ENCODE assay signal across 1 cellular context in the genomic region with DNA sequence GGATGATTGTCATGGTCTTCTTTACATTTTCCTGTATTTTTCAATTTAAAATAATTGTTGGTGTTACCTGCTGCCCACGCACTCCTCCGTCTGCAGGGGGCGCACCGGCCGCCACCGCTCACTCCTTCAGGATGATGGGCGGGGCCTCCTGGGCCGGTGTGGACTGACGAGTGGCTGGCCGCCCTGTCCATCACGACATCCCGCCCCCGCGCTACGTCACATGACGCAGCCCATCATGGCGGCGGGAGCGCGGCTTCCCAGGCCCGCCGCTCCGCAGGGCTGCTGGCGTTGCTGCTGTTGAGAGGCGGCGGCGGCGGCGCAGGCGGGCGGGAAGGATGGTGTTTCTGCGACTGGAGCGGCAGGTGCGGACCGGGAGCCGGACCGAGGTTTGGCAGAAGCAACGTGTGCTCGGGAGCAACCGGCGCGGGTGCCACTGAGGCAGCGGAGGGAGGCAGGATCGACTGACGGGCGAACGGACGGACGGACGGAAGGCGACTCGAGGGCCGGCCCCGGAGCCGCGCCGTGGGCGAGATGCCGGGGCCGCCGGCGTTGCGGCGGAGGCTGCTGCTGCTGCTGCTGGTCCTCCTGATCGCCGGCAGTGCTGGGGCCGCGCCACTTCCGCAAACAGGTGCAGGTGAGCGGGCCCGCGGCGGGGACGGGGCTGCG.
TF ChIP-seq lines count a peak whose summit lies in the region.

Gene LMTK2, plus strand, starts transcription at position 216 of the 666 bp plus-strand sequence. Its CDS starts 316 bp downstream, at position 532.

TF ChIP-seq in A549, 52 proteins besides CTCF, POLR2A, EP300 and RAD21 (continued from another document):
- no peak for TF ChIP-seq E2F6 (IDR thresholded peaks at IDR 0.05; ENCODE audit: borderline replicate concordance, low read depth)
- no peak for TF ChIP-seq HOXB13 (CRISPR knock-in tag; IDR thresholded peaks at IDR 0.05; ENCODE audit: low read depth)
- TF ChIP-seq REST (IDR thresholded peaks at IDR 0.05): no peak
- no peak for TF ChIP-seq ZC3H11A (IDR thresholded peaks at IDR 0.05)
- peak in 1 of 2 experiments; percentile 82; a peak in 2 of 5 replicates for TF ChIP-seq JUN (IDR thresholded peaks at IDR 0.05)
- no peak for TF ChIP-seq NFE2L2 (conservative IDR thresholded peaks at IDR 0.05; ENCODE audit: low read length)
- TF ChIP-seq, protein P1, sequence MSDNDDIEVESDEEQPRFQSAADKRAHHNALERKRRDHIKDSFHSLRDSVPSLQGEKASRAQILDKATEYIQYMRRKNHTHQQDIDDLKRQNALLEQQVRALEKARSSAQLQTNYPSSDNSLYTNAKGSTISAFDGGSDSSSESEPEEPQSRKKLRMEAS (IDR thresholded peaks at IDR 0.05): peak; percentile 75
- TF ChIP-seq ESRRA (IDR thresholded peaks at IDR 0.05; ENCODE audit: borderline replicate concordance, low read length): no peak
- TF ChIP-seq RCOR1 (IDR thresholded peaks at IDR 0.05; ENCODE audit: low read depth, low read length): no peak
- TF ChIP-seq FOSB (CRISPR knock-in tag; IDR thresholded peaks at IDR 0.05): no peak
- no peak for TF ChIP-seq CEBPB (IDR thresholded peaks at IDR 0.05)
- TF ChIP-seq MYC (IDR thresholded peaks at IDR 0.05; ENCODE audit: borderline replicate concordance, low read length): no peak
- no peak for TF ChIP-seq ATOH8 (CRISPR knock-in tag; IDR thresholded peaks at IDR 0.05; ENCODE audit: low read depth)
- TF ChIP-seq NPAS2 (CRISPR knock-in tag; IDR thresholded peaks at IDR 0.05; ENCODE audit: borderline replicate concordance): no peak
- TF ChIP-seq FOSL2 (IDR thresholded peaks at IDR 0.05): no peak
- TF ChIP-seq FOSL2 (CRISPR knock-in tag; IDR thresholded peaks at IDR 0.05): no peak
- no peak for TF ChIP-seq RNF2 (IDR thresholded peaks at IDR 0.05; ENCODE audit: borderline replicate concordance, low read depth)
- TF ChIP-seq, protein P2, sequence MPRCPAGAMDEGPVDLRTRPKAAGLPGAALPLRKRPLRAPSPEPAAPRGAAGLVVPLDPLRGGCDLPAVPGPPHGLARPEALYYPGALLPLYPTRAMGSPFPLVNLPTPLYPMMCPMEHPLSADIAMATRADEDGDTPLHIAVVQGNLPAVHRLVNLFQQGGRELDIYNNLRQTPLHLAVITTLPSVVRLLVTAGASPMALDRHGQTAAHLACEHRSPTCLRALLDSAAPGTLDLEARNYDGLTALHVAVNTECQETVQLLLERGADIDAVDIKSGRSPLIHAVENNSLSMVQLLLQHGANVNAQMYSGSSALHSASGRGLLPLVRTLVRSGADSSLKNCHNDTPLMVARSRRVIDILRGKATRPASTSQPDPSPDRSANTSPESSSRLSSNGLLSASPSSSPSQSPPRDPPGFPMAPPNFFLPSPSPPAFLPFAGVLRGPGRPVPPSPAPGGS (IDR thresholded peaks at IDR 0.05): 0 out of 3 replicates have a peak, but pooled peaks have one; percentile 60
- no peak for TF ChIP-seq POLR2AphosphoS2 (conservative IDR thresholded peaks at IDR 0.05; ENCODE audit: low read length)
- TF ChIP-seq USF2 (IDR thresholded peaks at IDR 0.05): peak; percentile 93
- TF ChIP-seq FOXS1 (CRISPR knock-in tag; IDR thresholded peaks at IDR 0.05): no peak
- no peak for TF ChIP-seq CHD2 (IDR thresholded peaks at IDR 0.05; ENCODE audit: low read length, partially characterized antibody)
- TF ChIP-seq JUNB (IDR thresholded peaks at IDR 0.05): no peak
